In genomic region chr7:138459300-138460175, GRCh38 we compare ENCODE assay signal across 8 cellular contexts. TPM values are rescaled to one million over a fixed set of nuclear protein-coding genes. Genes with fewer than 3 reads are reported as not detected.
DNase-seq lines count a peak whose midpoint lies in the region; ATAC-seq and TF ChIP-seq lines count a peak whose summit lies in the region.

No MANE protein-coding gene starts in this region.

- CTCF ChIA-PET in GM10248 (lab: Yijun Ruan, JAX), result interaction anchor here (0.7 to 2.0 kb wide), 4 partner anchors 12 to 279 kb away, joined by 3 to 7 read pairs (median 4); no protein-coding TSS in a partner anchor

- no peak overlapping the region for H2BK5ac ChIP-seq in trophoblast cell (ENCODE audit: low read depth, low read length, poor library complexity)

- peak overlapping the region in 11 of 12 donors; percentile 72 to 98 (median 88) for H3K4me3 ChIP-seq in heart left ventricle
- no peak overlapping the region for H3K4me3 ChIP-seq in trophoblast cell (ENCODE audit: low read depth, low read length)
- H3K4me3 ChIP-seq in upper lobe of left lung, result peak overlapping the region in 3 of 4 donors; percentile 66 to 95 (median 68)

- H4K91ac ChIP-seq in trophoblast cell (ENCODE audit: low read depth, low read length), result no peak overlapping the region

- no peak overlapping the region for H2BK12ac ChIP-seq in trophoblast cell (ENCODE audit: low read length)

- H3K36me3 ChIP-seq in heart left ventricle (no peaks in the 10 kb centered on the region), trophoblast cell (ENCODE audit: control insufficient read depth in 1 of 2, insufficient read depth in 2 of 2, low read length in 2 of 2) (peaks cover 7 to 8% of the 10 kb centered on the region in 2 experiments), upper lobe of left lung (no peaks in the 10 kb centered on the region)

- no peak overlapping the region for H2AK5ac ChIP-seq in trophoblast cell (ENCODE audit: low read length)

- TF ChIP-seq POLR2A in heart left ventricle (IDR thresholded peaks at IDR 0.05) (no peak), upper lobe of left lung (IDR thresholded peaks at IDR 0.05) (no peak)

- H2BK120ac ChIP-seq in trophoblast cell (ENCODE audit: insufficient read depth, low read length, poor library complexity), result no peak overlapping the region

- no peak overlapping the region for H3K4ac ChIP-seq in trophoblast cell (ENCODE audit: low read depth, low read length)

- H3K4me1 ChIP-seq in heart left ventricle (peaks cover 0 to 14% (median 7%) of the 10 kb centered on the region in 12 donors), trophoblast cell (ENCODE audit: control insufficient read depth in 1 of 2, insufficient read depth in 2 of 2, low read length in 2 of 2) (peaks cover 8 to 9% of the 10 kb centered on the region in 2 experiments), upper lobe of left lung (peaks cover 4 to 12% (median 9%) of the 10 kb centered on the region in 4 donors)

- H3K23ac ChIP-seq in trophoblast cell (ENCODE audit: low read length), result no peak overlapping the region

- peak; percentile 76 for ATAC-seq in HG02678 (IDR thresholded peaks at IDR 0.05; ENCODE audit: unreplicated experiment)
- peak; percentile 92 for ATAC-seq in SK-N-SH treated with all-trans-retinoic acid at 6 μM for 48 hours
- ATAC-seq in heart left ventricle, result peak; percentile 97 to 98 (median 98)
- ATAC-seq in upper lobe of left lung (ENCODE audit: low FRiP score in 2 of 2), result peak; percentile 97 to 99

- H3K27ac ChIP-seq in heart left ventricle (peak overlapping the region in 7 of 12 donors; percentile 41 to 98 (median 94)), trophoblast cell (ENCODE audit: low read depth, low read length) (no peak overlapping the region), upper lobe of left lung (peak overlapping the region in 2 of 4 donors; percentile 93 to 96)

- no peak overlapping the region for H3K14ac ChIP-seq in trophoblast cell (ENCODE audit: low read length)

- TF ChIP-seq EP300 in upper lobe of left lung (IDR thresholded peaks at IDR 0.05), result no peak

- H3K9me3 ChIP-seq in heart left ventricle, result no peaks in the 10 kb centered on the region
- H3K9me3 ChIP-seq in trophoblast cell (ENCODE audit: insufficient read depth, low read depth, low read length), result peaks cover 2% of the 10 kb centered on the region
- no peaks in the 10 kb centered on the region for H3K9me3 ChIP-seq in upper lobe of left lung

- TF ChIP-seq CTCF in GM10248 (IDR thresholded peaks at IDR 0.05; ENCODE audit: control extremely low read depth, extremely low read depth, low read depth, missing control alignments), result no peak
- peak in 6 of 12 donors; percentile 17 to 51 (median 23) for TF ChIP-seq CTCF in heart left ventricle (IDR thresholded peaks at IDR 0.05)
- TF ChIP-seq CTCF in upper lobe of left lung (IDR thresholded peaks at IDR 0.05), result peak in 3 of 6 experiments; percentile 40 to 53 (median 42)

- H3K4me2 ChIP-seq in trophoblast cell (ENCODE audit: low read length), result peak overlapping the region; percentile 8

- 9 to 10% (median 10%) methylated on average over 33 to 34 of the region's 34 CpGs for WGBS in heart left ventricle, 4 donors
- WGBS in trophoblast cell (ENCODE audit: extremely low coverage, insufficient coverage, insufficient read length), result no CpG with 5 or more reads among the region's 34 CpGs
- 12 to 21% methylated on average over 13 to 23 of the region's 34 CpGs for WGBS in upper lobe of left lung, 2 donors

- intact Hi-C loops in heart left ventricle (cut with DNase I), result loop anchor here in 4 of 10 donors (5.0 to 10.0 kb wide), 6 partner anchors 55 to 457 kb away; partner anchors contain the start of gene CREB3L2 (in 1 of the 4)

- H3K9ac ChIP-seq in trophoblast cell (ENCODE audit: low read length), result no peak overlapping the region

- no peak overlapping the region for H4K8ac ChIP-seq in trophoblast cell (ENCODE audit: low read depth, low read length)

- H3K79me2 ChIP-seq in trophoblast cell (ENCODE audit: control insufficient read depth, insufficient read depth, low read length, poor library complexity), result peaks cover 26% of the 10 kb centered on the region

- H3K27me3 ChIP-seq in heart left ventricle (no peaks in the 10 kb centered on the region), trophoblast cell (ENCODE audit: insufficient read depth, low read length) (no peaks in the 10 kb centered on the region), upper lobe of left lung (no peaks in the 10 kb centered on the region)

- H2AFZ ChIP-seq in trophoblast cell (ENCODE audit: insufficient read depth, low read length, poor library complexity), result no peak overlapping the region

- DNase-seq in GM10248 (ENCODE audit: extremely low spot score) (peak; percentile 96), NCI-H1105 (lab: John Stamatoyannopoulos, UW) (peak; percentile 97), heart left ventricle (no peak), trophoblast cell (peak; percentile 97 to 98), upper lobe of left lung (peak; percentile 98 to 99)
- peak; percentile 94 for DNase-seq in activated naive CD8-positive, alpha-beta T cell treated with anti-CD3 and anti-CD28 coated beads, Interleukin-2, amount 50 U/mL, for 16 hours (ENCODE audit: low read depth, low spot score)

- POLR2A ChIA-PET in GM10248 (lab: Yijun Ruan, JAX), result no interaction called here

- H4K12ac ChIP-seq in trophoblast cell (ENCODE audit: low read depth, low read length), result no peak overlapping the region

- H3K18ac ChIP-seq in trophoblast cell (ENCODE audit: low read length), result no peak overlapping the region

- H3K79me1 ChIP-seq in trophoblast cell (ENCODE audit: low read length), result peaks cover 11% of the 10 kb centered on the region

TF ChIP-seq in SK-N-SH treated with all-trans-retinoic acid at 6 μM for 48 hours, 23 proteins besides CTCF, POLR2A, EP300 and RAD21:
- TF ChIP-seq TSHZ2 (CRISPR knock-in tag; IDR thresholded peaks at IDR 0.05), result 0 out of 2 replicates have a peak, but pooled peaks have one; percentile 37
- TF ChIP-seq RARB (CRISPR knock-in tag; IDR thresholded peaks at IDR 0.05), result no peak
- TF ChIP-seq PATZ1 (CRISPR knock-in tag; IDR thresholded peaks at IDR 0.05; ENCODE audit: borderline replicate concordance), result no peak
- no peak for TF ChIP-seq ZNF8 (CRISPR knock-in tag; IDR thresholded peaks at IDR 0.05)

RNA-seq across cellular contexts. Expression of gene TRIM24, which starts 0.5 kb away (rescaled TPM):
- 10 to 100 TPM; 14.8 to 27.2 (median 17.5) TPM for total RNA-seq in heart left ventricle
- polyA plus RNA-seq in heart left ventricle, result 10 to 100 TPM in 1 of 2 donors, 1 to 10 TPM in 1; 9.0 to 11.5 TPM
- polyA plus RNA-seq in trophoblast cell (2013), result 111 and 117 TPM in 2 replicates
- 10 to 100 TPM; 11.5 to 30.6 (median 23.7) TPM for total RNA-seq in upper lobe of left lung

Comparison
In these comparisons a context has a peak if more than half of its experiments do, and no peak if none do; other contexts are left out.
1. DNase-seq: peak in GM10248 (single experiment), NCI-H1105 (single experiment), activated naive CD8-positive, alpha-beta T cell treated with anti-CD3 and anti-CD28 coated beads, Interleukin-2, amount 50 U/mL, for 16 hours (single experiment), trophoblast cell (2 of 2) and upper lobe of left lung (2 of 2); none in heart left ventricle (0 of 5).
2. Peak in every context shown above with its lines, with median percentiles within 50 percentile points of each other: ATAC-seq.